ENCODE assay signal across 8 cellular contexts in the genomic region with DNA sequence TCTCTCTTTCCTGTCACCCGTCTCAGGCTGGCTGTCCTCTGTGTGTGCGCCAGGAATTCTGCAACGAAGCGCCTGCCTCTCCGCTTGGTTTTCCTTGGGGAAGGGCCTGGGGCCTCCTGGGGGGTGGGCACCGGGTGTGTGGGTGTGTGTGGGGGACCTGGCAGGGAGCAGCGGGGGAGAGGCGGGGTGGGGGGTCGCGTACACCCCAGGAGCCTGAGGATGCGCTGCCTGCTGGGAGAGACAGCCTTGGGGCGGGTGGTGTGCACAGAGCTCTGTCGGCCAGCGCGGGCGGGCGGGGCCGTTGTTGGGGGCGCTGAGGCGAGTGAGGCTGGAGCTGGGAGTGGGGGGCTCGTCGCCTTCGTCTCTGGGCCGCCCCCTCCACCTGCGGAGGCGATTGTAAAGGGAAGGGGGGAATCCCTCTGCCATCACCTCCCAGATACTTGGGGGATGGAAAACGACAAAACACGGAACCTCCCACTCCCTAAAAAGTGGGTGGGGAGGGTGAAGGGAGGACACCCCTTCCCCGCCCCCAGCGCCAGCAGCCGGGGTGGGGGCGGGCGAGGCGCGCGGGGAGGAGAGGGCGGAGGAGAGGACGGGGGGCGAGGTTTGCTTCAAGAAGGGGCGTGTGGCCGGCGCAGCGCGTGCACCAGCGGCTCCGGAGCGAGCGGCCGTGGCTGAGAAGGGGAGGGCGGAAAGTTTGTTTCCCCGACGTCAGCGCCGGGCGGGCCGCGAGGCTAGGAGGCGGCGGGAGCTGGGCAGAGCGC. TPM values are rescaled to one million over a fixed set of nuclear protein-coding genes. Genes with fewer than 3 reads are reported as not detected.
DNase-seq lines count a peak whose midpoint lies in the region; ATAC-seq, FAIRE-seq and TF ChIP-seq lines count a peak whose summit lies in the region.

A gene (plus strand): TSS at position 640 of the 764 bp plus-strand sequence. CDS start 221 bp downstream, outside the sequence.

- no peak within 1 kb of the TSS for H3K27ac Mint-ChIP-seq in activated naive CD8-positive, alpha-beta T cell

- no peaks in the 10 kb centered on the region for H3K36me3 ChIP-seq in iPS-20b (ENCODE audit: insufficient read depth, low read depth, low read length)

- peaks cover 48% of the 10 kb centered on the region for H3K27me3 ChIP-seq in iPS-20b (ENCODE audit: insufficient read depth, low read length)

- DNase-seq in stimulated activated CD4-positive, alpha-beta T cell treated with anti-CD3 and anti-CD28 coated beads, Interleukin-12 subunit alpha, Interleukin-12 subunit beta, amount 100 ng/mL, for 4 hours, result peak; percentile 39
- DNase-seq in stimulated activated CD4-positive, alpha-beta T cell treated with anti-CD3 and anti-CD28 coated beads, Interleukin-1b, Interleukin-23, amount 100 ng/mL, for 48 hours, result no peak
- DNase-seq in stimulated activated CD8-positive, alpha-beta memory T cell treated with anti-CD3 and anti-CD28 coated beads, Interleukin-15, amount 100 ng/mL, for 24 hours (ENCODE audit: low read depth), result peak; percentile 13
- no peak for DNase-seq in GM12891 (ENCODE audit: insufficient read length, low spot score)
- no peak for DNase-seq in putamen (ENCODE audit: low spot score)

- no peaks in the 10 kb centered on the region for H3K9me3 ChIP-seq in iPS-20b (ENCODE audit: insufficient read depth, low read depth, low read length)

- H3K36me3 Mint-ChIP-seq in activated naive CD8-positive, alpha-beta T cell, result no peaks in the 10 kb centered on the region

- H3K9me3 Mint-ChIP-seq in activated naive CD8-positive, alpha-beta T cell (ENCODE audit: low read depth), result no peaks in the 10 kb centered on the region

- H3K27me3 Mint-ChIP-seq in activated naive CD8-positive, alpha-beta T cell, result peaks cover 4% of the 10 kb centered on the region

- no peak within 1 kb of the TSS for H3K9ac ChIP-seq in iPS-20b (ENCODE audit: low read depth, low read length)

- no peak for FAIRE-seq in GM12891 (lab: Jason Lieb, UNC)

- peak within 1 kb of the TSS; percentile 75 for H3K4me3 Mint-ChIP-seq in activated naive CD8-positive, alpha-beta T cell

- H3K27ac ChIP-seq in iPS-20b (ENCODE audit: low read length), result no peak within 1 kb of the TSS

- TF ChIP-seq POLR2A in GM12891 (IDR thresholded peaks at IDR 0.05; ENCODE audit: low read depth, low read length), result no peak

- no peaks in the 10 kb centered on the region for H3K4me1 ChIP-seq in iPS-20b (ENCODE audit: insufficient read depth, low read length)

- ATAC-seq in GM18517 (IDR thresholded peaks at IDR 0.05; ENCODE audit: unreplicated experiment), result no peak

- H3K4me1 Mint-ChIP-seq in activated naive CD8-positive, alpha-beta T cell (ENCODE audit: low read depth), result peaks cover 4% of the 10 kb centered on the region

- H3K4me3 ChIP-seq in iPS-20b (ENCODE audit: low read length), result peak within 1 kb of the TSS; percentile 54

TF ChIP-seq in GM12891, 5 proteins besides CTCF, POLR2A, EP300 and RAD21:
- no peak for TF ChIP-seq POU2F2 (IDR thresholded peaks at IDR 0.05; ENCODE audit: low read depth, low read length)
- no peak for TF ChIP-seq SPI1 (IDR thresholded peaks at IDR 0.05; ENCODE audit: low read depth, low read length)
- TF ChIP-seq PAX5 (IDR thresholded peaks at IDR 0.05; ENCODE audit: insufficient read depth, low read length, severe bottlenecking), result no peak

RNA-seq across cellular contexts. Expression of the gene that starts here (rescaled TPM):
- not detected for polyA plus RNA-seq in GM12891 (2012; ENCODE audit: low read depth, missing spikeins)

Comparison
In these comparisons a context has a peak if more than half of its experiments do, and no peak if none do; other contexts are left out.
1. DNase-seq: peak in stimulated activated CD4-positive, alpha-beta T cell treated with anti-CD3 and anti-CD28 coated beads, Interleukin-12 subunit alpha, Interleukin-12 subunit beta, amount 100 ng/mL, for 4 hours (single experiment) and stimulated activated CD8-positive, alpha-beta memory T cell treated with anti-CD3 and anti-CD28 coated beads, Interleukin-15, amount 100 ng/mL, for 24 hours (single experiment); none in stimulated activated CD4-positive, alpha-beta T cell treated with anti-CD3 and anti-CD28 coated beads, Interleukin-1b, Interleukin-23, amount 100 ng/mL, for 48 hours (single experiment), GM12891 (single experiment) and putamen (single experiment).